9 cellular contexts compared by ENCODE assay signal in the genomic region with DNA sequence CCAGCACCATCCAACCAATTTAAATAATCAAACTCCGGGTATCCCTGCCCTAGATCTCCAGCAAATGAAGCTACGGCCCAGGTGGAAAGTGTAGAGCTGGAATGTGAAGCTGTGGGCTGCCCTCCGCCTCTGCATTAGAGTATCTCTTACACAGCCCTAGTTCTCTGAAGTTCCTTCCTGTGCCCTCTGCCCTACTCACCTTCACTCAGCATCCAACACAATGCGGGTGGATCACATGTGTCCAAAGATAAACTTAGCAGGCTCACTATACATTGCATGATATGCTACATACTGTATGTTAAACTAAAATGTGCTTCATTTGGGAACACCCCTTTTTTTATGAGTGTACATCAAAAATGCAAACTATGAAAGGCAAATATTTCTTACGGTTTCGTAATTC.
A peak's percentile ranks its signal among the peaks of the same experiment; 100 is the strongest.
DNase-seq lines count a peak whose midpoint lies in the region; ATAC-seq and TF ChIP-seq lines count a peak whose summit lies in the region.
"Had no signal": no experiment of that assay in that cellular context is flagged by ENCODE, and none has a peak within 500 bp of the region (broad histone marks: within the 10 kb centered on the region; RNA-seq: fewer than 3 reads in every experiment).

No MANE protein-coding gene starts in this region.

- no peaks in the 10 kb centered on the region for H3K36me3 Mint-ChIP-seq in effector memory CD8-positive, alpha-beta T cell (ENCODE audit: insufficient read depth)
- H3K36me3 Mint-ChIP-seq: stimulated activated memory B cell treated with anti-CD40 and anti-IgM and Interleukin-4, amounts not matched to agents 10 μg/mL and 1 μg/mL and 100 μg/mL, for 72 hours had no signal

- H3K4me1 Mint-ChIP-seq in effector memory CD8-positive, alpha-beta T cell (ENCODE audit: low read depth in 2 of 2), result peaks cover 10 to 14% of the 10 kb centered on the region in 2 donors

- H3K4me3 Mint-ChIP-seq in effector memory CD8-positive, alpha-beta T cell, result peak overlapping the region in 1 of 2 donors; percentile 20
- H3K4me3 Mint-ChIP-seq: stimulated activated memory B cell treated with anti-CD40 and anti-IgM and Interleukin-4, amounts not matched to agents 10 μg/mL and 1 μg/mL and 100 μg/mL, for 72 hours had no signal

- H3K9me3 ChIP-seq in heart left ventricle, result no peaks in the 10 kb centered on the region

- H3K27me3 ChIP-seq in heart left ventricle, result no peaks in the 10 kb centered on the region

- H3K4me3 ChIP-seq in heart left ventricle, result no peak overlapping the region

- no peaks in the 10 kb centered on the region for H3K27me3 Mint-ChIP-seq in effector memory CD8-positive, alpha-beta T cell
- H3K27me3 Mint-ChIP-seq: stimulated activated memory B cell treated with anti-CD40 and anti-IgM and Interleukin-4, amounts not matched to agents 10 μg/mL and 1 μg/mL and 100 μg/mL, for 72 hours had no signal

- no peaks in the 10 kb centered on the region for H3K36me3 ChIP-seq in heart left ventricle

- DNase-seq in A172 (ENCODE audit: low spot score) (peak; percentile 21), heart left ventricle (no peak)
- no peak for DNase-seq in effector memory CD8-positive, alpha-beta T cell
- DNase-seq in stimulated activated naive CD4-positive, alpha-beta T cell treated with Interleukin-2 at 50 U/mL for 16 hours (lab: John Stamatoyannopoulos, UW), result no peak
- no peak for DNase-seq in activated CD4-positive, alpha-beta T cell treated with anti-CD3 and anti-CD28 coated beads, Interleukin-2, amount 50 U/mL, for 4 hours

- intact Hi-C loops in heart left ventricle (cut with DNase I), result loop anchor here in 1 of 10 donors (10.0 kb wide), 1 partner anchor 62 kb away; no protein-coding TSS in a partner anchor

- no peak for TF ChIP-seq CTCF in heart left ventricle (IDR thresholded peaks at IDR 0.05)

- ATAC-seq in GM19452 (IDR thresholded peaks at IDR 0.05; ENCODE audit: unreplicated experiment) (peak; percentile 16), HG03442 (IDR thresholded peaks at IDR 0.05; ENCODE audit: unreplicated experiment) (peak; percentile 5), HG02571 (IDR thresholded peaks at IDR 0.05; ENCODE audit: unreplicated experiment) (no peak), heart left ventricle (no peak)
- ATAC-seq in effector memory CD8-positive, alpha-beta T cell (replicated peaks), result peak; percentile 14

- 85 to 91% (median 89%) methylated on average over 6 of the region's 6 CpGs for WGBS in heart left ventricle, 4 donors

- peak overlapping the region; percentile 18 to 92 for H3K27ac Mint-ChIP-seq in effector memory CD8-positive, alpha-beta T cell

- peaks cover 0 to 10% (median 0%) of the 10 kb centered on the region in 12 donors for H3K4me1 ChIP-seq in heart left ventricle

- H3K9me3 Mint-ChIP-seq in effector memory CD8-positive, alpha-beta T cell, result no peaks in the 10 kb centered on the region
- H3K9me3 Mint-ChIP-seq: stimulated activated memory B cell treated with anti-CD40 and anti-IgM and Interleukin-4, amounts not matched to agents 10 μg/mL and 1 μg/mL and 100 μg/mL, for 72 hours had no signal

- TF ChIP-seq POLR2A in heart left ventricle (IDR thresholded peaks at IDR 0.05), result no peak

- H3K27ac ChIP-seq in heart left ventricle, result no peak overlapping the region

Comparison
In these comparisons a context has a peak if more than half of its experiments do, and no peak if none do; other contexts are left out.
1. ATAC-seq: peak in GM19452 (single experiment), HG03442 (single experiment) and effector memory CD8-positive, alpha-beta T cell (single experiment); none in HG02571 (single experiment) and heart left ventricle (0 of 4).